Comparison of ENCODE assay signal across 15 cellular contexts in genomic region chr5:53123702-53124101, GRCh38. TPM values are rescaled to one million over a fixed set of nuclear protein-coding genes. Genes with fewer than 3 reads are reported as not detected.
DNase-seq lines count a peak whose midpoint lies in the region; ATAC-seq, FAIRE-seq and TF ChIP-seq lines count a peak whose summit lies in the region.
"Had no signal": no experiment of that assay in that cellular context is flagged by ENCODE, and none has a peak within 500 bp of the region (broad histone marks: within the 10 kb centered on the region; RNA-seq: fewer than 3 reads in every experiment).

No MANE protein-coding gene starts in this region.

- no peak for FAIRE-seq in D721Med (lab: Jason Lieb, UNC)

- no peak for DNase-seq in D721Med (ENCODE audit: insufficient read length, low spot score)
- DNase-seq in LHCN-M2 (ENCODE audit: low read depth) = peak; percentile 38
- DNase-seq in astrocyte of the spinal cord (ENCODE audit: low read depth, low spot score) = peak; percentile 47
- no peak for DNase-seq in sigmoid colon
- no peak for DNase-seq in NCI-H1092 (lab: John Stamatoyannopoulos, UW)
- no peak for DNase-seq in erythroblast (lab: John Stamatoyannopoulos, UW)
- DNase-seq: activated gamma-delta T cell treated with Interleukin-2 at 50 U/mL for 16 hours, GF-D8, NCI-H1417, nephron progenitor cell had no signal

- H3K27ac ChIP-seq in sigmoid colon = no peak overlapping the region

- TF ChIP-seq POLR2A in sigmoid colon (IDR thresholded peaks at IDR 0.05) (no peak), erythroblast (IDR thresholded peaks at IDR 0.05; ENCODE audit: low read length) (no peak)

- H3K27ac Mint-ChIP-seq in nephron = no peak overlapping the region
- H3K27ac Mint-ChIP-seq: nephron progenitor cell; stimulated activated naive CD8-positive, alpha-beta T cell treated with anti-CD3 and anti-CD28 coated beads, Interleukin-15, Interleukin-2, amounts not matched to agents 100 ng/mL and 50 ng/mL, for 24 hours had no signal

- no peaks in the 10 kb centered on the region for H3K36me3 Mint-ChIP-seq in nephron (ENCODE audit: low read depth)

- in situ Hi-C loops in astrocyte of the spinal cord (cut with HindIII; ENCODE audit: low sequenced_read_pairs) = no loop called here

- H3K27me3 ChIP-seq in sigmoid colon = no peaks in the 10 kb centered on the region

- H3K4me3 Mint-ChIP-seq in nephron = no peak overlapping the region
- H3K4me3 Mint-ChIP-seq: nephron progenitor cell; stimulated activated naive CD8-positive, alpha-beta T cell treated with anti-CD3 and anti-CD28 coated beads, Interleukin-15, Interleukin-2, amounts not matched to agents 100 ng/mL and 50 ng/mL, for 24 hours had no signal

- no peaks in the 10 kb centered on the region for H3K9me3 ChIP-seq in sigmoid colon

- H3K4me1 Mint-ChIP-seq in nephron = peaks cover 10% of the 10 kb centered on the region
- H3K4me1 Mint-ChIP-seq: nephron progenitor cell had no signal

- no peaks in the 10 kb centered on the region for H3K36me3 ChIP-seq in sigmoid colon

- ATAC-seq in GM18519 (IDR thresholded peaks at IDR 0.05; ENCODE audit: low FRiP score, unreplicated experiment) = no peak
- ATAC-seq: activated CD4-positive, CD25-positive, alpha-beta regulatory T cell treated with anti-CD3 and anti-CD28 coated beads, Interleukin-2, amount 50 U/mL, for 24 hours; Right ventricle myocardium inferior had no signal

- intact Hi-C loops in sigmoid colon (cut with DNase I) = no loop called here

- TF ChIP-seq CTCF in D721Med (IDR thresholded peaks at IDR 0.05; ENCODE audit: insufficient read depth, missing control alignments) (peak; percentile 2), astrocyte of the spinal cord (IDR thresholded peaks at IDR 0.05; ENCODE audit: low read depth, low read length) (no peak), nephron (IDR thresholded peaks at IDR 0.05; ENCODE audit: unreplicated experiment in 3 of 3) (peak in 2 of 3 experiments; percentile 9 to 42), sigmoid colon (IDR thresholded peaks at IDR 0.05) (no peak)

- no peaks in the 10 kb centered on the region for H3K4me1 ChIP-seq in sigmoid colon

- H3K9me3 Mint-ChIP-seq in nephron = no peaks in the 10 kb centered on the region
- H3K9me3 Mint-ChIP-seq: nephron progenitor cell; stimulated activated naive CD8-positive, alpha-beta T cell treated with anti-CD3 and anti-CD28 coated beads, Interleukin-15, Interleukin-2, amounts not matched to agents 100 ng/mL and 50 ng/mL, for 24 hours had no signal

- no peak overlapping the region for H3K4me3 ChIP-seq in astrocyte of the spinal cord (ENCODE audit: low read depth, low read length)
- no peak overlapping the region for H3K4me3 ChIP-seq in sigmoid colon

- peaks cover 8% of the 10 kb centered on the region for H3K27me3 Mint-ChIP-seq in nephron (ENCODE audit: low read depth)
- H3K27me3 Mint-ChIP-seq: stimulated activated naive CD8-positive, alpha-beta T cell treated with anti-CD3 and anti-CD28 coated beads, Interleukin-15, Interleukin-2, amounts not matched to agents 100 ng/mL and 50 ng/mL, for 24 hours had no signal

- TF ChIP-seq EP300 in sigmoid colon (IDR thresholded peaks at IDR 0.05) = no peak

RNA-seq across cellular contexts. Expression of gene MOCS2, which starts 14.1 kb away (rescaled TPM):
- 67.6 and 76.3 TPM in 2 replicates for total RNA-seq in LHCN-M2 (2014; rRNA removed)
- 49.0 TPM for polyA plus RNA-seq in LHCN-M2 (2012)
- total RNA-seq in sigmoid colon = 10 to 100 TPM; 56.5 to 92.7 (median 80.1) TPM
- 10 to 100 TPM; 30.5 to 56.5 (median 54.1) TPM for polyA plus RNA-seq in sigmoid colon

Comparison
In these comparisons a context has a peak if more than half of its experiments do, and no peak if none do; other contexts are left out.
1. DNase-seq: peak in LHCN-M2 (single experiment) and astrocyte of the spinal cord (single experiment); none in D721Med (single experiment), sigmoid colon (single experiment), NCI-H1092 (single experiment) and erythroblast (0 of 2).
2. CTCF ChIP-seq: peak in D721Med (single experiment) and nephron (2 of 3); none in astrocyte of the spinal cord (single experiment) and sigmoid colon (0 of 4).